Comparison of ENCODE assay signal across 25 cellular contexts in genomic region chr5:87383216-87383615, GRCh38. TPM values are rescaled to one million over a fixed set of nuclear protein-coding genes. Genes with fewer than 3 reads are reported as not detected.
DNase-seq lines count a peak whose midpoint lies in the region; TF ChIP-seq lines count a peak whose summit lies in the region.
"Had no signal": no experiment of that assay in that cellular context is flagged by ENCODE, and none has a peak within 500 bp of the region (broad histone marks: within the 10 kb centered on the region; RNA-seq: fewer than 3 reads in every experiment).

No MANE protein-coding gene starts in this region.

- TF ChIP-seq CTCF in chondrocyte (IDR thresholded peaks at IDR 0.05) (no peak), osteoblast (IDR thresholded peaks at IDR 0.05; ENCODE audit: extremely low read depth, low read depth, low read length) (no peak)

- H3K4me2 ChIP-seq in osteoblast (ENCODE audit: insufficient read depth, low read length), result no peak overlapping the region

- DNase-seq in COLO829 (ENCODE audit: low spot score) (peak; percentile 1), LHCN-M2 (ENCODE audit: low read depth) (peak; percentile 69), chondrocyte (ENCODE audit: low spot score) (no peak), osteoblast (ENCODE audit: insufficient read length, low spot score, missing footprints) (no peak), UCSD-AML1 (lab: John Stamatoyannopoulos, UW; ENCODE audit: unreplicated experiment) (no peak), OCI-M1 (lab: John Stamatoyannopoulos, UW) (no peak)
- DNase-seq in stimulated activated CD4-positive, alpha-beta T cell treated with anti-CD3 and anti-CD28 coated beads, Interleukin-4, amount 100 ng/mL, for 1 hour, result no peak
- DNase-seq in activated CD4-positive, alpha-beta T cell treated with anti-CD3 and anti-CD28 coated beads, Interleukin-2, amount 50 U/mL, for 48 hours, result no peak
- DNase-seq: activated CD4-positive, alpha-beta T cell treated with anti-CD3 and anti-CD28 coated beads, Interleukin-2, amount 50 U/mL, for 4 hours; activated naive CD4-positive, alpha-beta T cell treated with Interleukin-2 at 50 U/mL for 16 hours; cerebellar nuclear complex; DND-41; effector memory CD4-positive, alpha-beta T cell; KG1; left cardiac atrium; MV-4-11; NCI-H1694 treated with DMSO at 0.1 percent for 48 hours; NCI-H526 treated with DMSO at 0.1 percent for 48 hours; Right ventricle myocardium superior had no signal

- peak overlapping the region; percentile 79 for H3K27ac Mint-ChIP-seq in chondrocyte (ENCODE audit: unreplicated experiment)
- H3K27ac Mint-ChIP-seq: memory B cell; natural killer cell treated with Interleukin-12 subunit alpha and Interleukin-12 subunit beta and Interleukin-15 and Interleukin-18, amount 100 ng/mL, for 72 hours; stimulated activated memory B cell treated with anti-CD40 and anti-IgM and Interleukin-4, amounts not matched to agents 10 μg/mL and 1 μg/mL and 100 μg/mL, for 72 hours had no signal

- H3K9me3 Mint-ChIP-seq in chondrocyte (ENCODE audit: low read depth), result no peaks in the 10 kb centered on the region
- H3K9me3 Mint-ChIP-seq: memory B cell; natural killer cell treated with Interleukin-12 subunit alpha and Interleukin-12 subunit beta and Interleukin-15 and Interleukin-18, amount 100 ng/mL, for 72 hours; stimulated activated memory B cell treated with anti-CD40 and anti-IgM and Interleukin-4, amounts not matched to agents 10 μg/mL and 1 μg/mL and 100 μg/mL, for 72 hours had no signal

- peaks cover 25% of the 10 kb centered on the region for H3K4me1 Mint-ChIP-seq in chondrocyte (ENCODE audit: low read depth)
- H3K4me1 Mint-ChIP-seq: memory B cell; stimulated activated memory B cell treated with anti-CD40 and anti-IgM and Interleukin-4, amounts not matched to agents 10 μg/mL and 1 μg/mL and 100 μg/mL, for 72 hours had no signal

- no peak overlapping the region for H3K4me3 Mint-ChIP-seq in chondrocyte (ENCODE audit: unreplicated experiment)
- H3K4me3 Mint-ChIP-seq: memory B cell; natural killer cell treated with Interleukin-12 subunit alpha and Interleukin-12 subunit beta and Interleukin-15 and Interleukin-18, amount 100 ng/mL, for 72 hours; stimulated activated memory B cell treated with anti-CD40 and anti-IgM and Interleukin-4, amounts not matched to agents 10 μg/mL and 1 μg/mL and 100 μg/mL, for 72 hours had no signal

- H3K79me2 ChIP-seq in osteoblast (ENCODE audit: insufficient read depth, low read length), result peaks cover 37% of the 10 kb centered on the region

- H3K27me3 ChIP-seq in osteoblast (ENCODE audit: insufficient read depth, low read length), result no peaks in the 10 kb centered on the region
- H3K27me3 ChIP-seq: ascending aorta, esophagus muscularis mucosa had no signal

- no peak overlapping the region for H3K4me3 ChIP-seq in osteoblast (ENCODE audit: insufficient read depth, low read length)
- H3K4me3 ChIP-seq: ascending aorta, esophagus muscularis mucosa had no signal

- H3K36me3 Mint-ChIP-seq in chondrocyte (ENCODE audit: low read depth), result peaks cover 18% of the 10 kb centered on the region

- H3K9me3 ChIP-seq in osteoblast (ENCODE audit: low read depth, low read length), result no peaks in the 10 kb centered on the region
- H3K9me3 ChIP-seq: ascending aorta, esophagus muscularis mucosa had no signal

- H4K20me1 ChIP-seq in osteoblast (ENCODE audit: insufficient read depth, low read length), result no peaks in the 10 kb centered on the region

- peaks cover 9% of the 10 kb centered on the region for H3K4me1 ChIP-seq in osteoblast (ENCODE audit: insufficient read depth, low read length)

- peaks cover 91% of the 10 kb centered on the region for H3K36me3 ChIP-seq in osteoblast (ENCODE audit: insufficient read depth, low read length)

- peak overlapping the region; percentile 2 for H3K27ac ChIP-seq in osteoblast (ENCODE audit: low read depth, low read length)
- H3K27ac ChIP-seq: ascending aorta, esophagus muscularis mucosa, VCaP had no signal

- H3K27me3 Mint-ChIP-seq in chondrocyte (ENCODE audit: low read depth), result no peaks in the 10 kb centered on the region
- H3K27me3 Mint-ChIP-seq: memory B cell; natural killer cell treated with Interleukin-12 subunit alpha and Interleukin-12 subunit beta and Interleukin-15 and Interleukin-18, amount 100 ng/mL, for 72 hours; stimulated activated memory B cell treated with anti-CD40 and anti-IgM and Interleukin-4, amounts not matched to agents 10 μg/mL and 1 μg/mL and 100 μg/mL, for 72 hours had no signal

- H2AFZ ChIP-seq in osteoblast (ENCODE audit: low read length), result no peak overlapping the region

RNA-seq across cellular contexts. Expression of gene CCNH, which starts 29.5 kb away (rescaled TPM):
- total RNA-seq in LHCN-M2 (2014; rRNA removed) (59.4 and 71.2 TPM in 2 replicates), chondrocyte (23.1 to 30.3 TPM (median 25.3 TPM) in 3 replicates), osteoblast (74.3 and 80.3 TPM in 2 replicates)
- 32.7 TPM for polyA plus RNA-seq in LHCN-M2 (2012)

Comparison
In these comparisons a context has a peak if more than half of its experiments do, and no peak if none do; other contexts are left out.
1. DNase-seq: peak in COLO829 (single experiment) and LHCN-M2 (single experiment); none in chondrocyte (single experiment), osteoblast (single experiment), UCSD-AML1 (single experiment), OCI-M1 (single experiment), stimulated activated CD4-positive, alpha-beta T cell treated with anti-CD3 and anti-CD28 coated beads, Interleukin-4, amount 100 ng/mL, for 1 hour (single experiment) and activated CD4-positive, alpha-beta T cell treated with anti-CD3 and anti-CD28 coated beads, Interleukin-2, amount 50 U/mL, for 48 hours (0 of 2).